Comparison of ENCODE assay signal across 2 cellular contexts in the genomic region with DNA sequence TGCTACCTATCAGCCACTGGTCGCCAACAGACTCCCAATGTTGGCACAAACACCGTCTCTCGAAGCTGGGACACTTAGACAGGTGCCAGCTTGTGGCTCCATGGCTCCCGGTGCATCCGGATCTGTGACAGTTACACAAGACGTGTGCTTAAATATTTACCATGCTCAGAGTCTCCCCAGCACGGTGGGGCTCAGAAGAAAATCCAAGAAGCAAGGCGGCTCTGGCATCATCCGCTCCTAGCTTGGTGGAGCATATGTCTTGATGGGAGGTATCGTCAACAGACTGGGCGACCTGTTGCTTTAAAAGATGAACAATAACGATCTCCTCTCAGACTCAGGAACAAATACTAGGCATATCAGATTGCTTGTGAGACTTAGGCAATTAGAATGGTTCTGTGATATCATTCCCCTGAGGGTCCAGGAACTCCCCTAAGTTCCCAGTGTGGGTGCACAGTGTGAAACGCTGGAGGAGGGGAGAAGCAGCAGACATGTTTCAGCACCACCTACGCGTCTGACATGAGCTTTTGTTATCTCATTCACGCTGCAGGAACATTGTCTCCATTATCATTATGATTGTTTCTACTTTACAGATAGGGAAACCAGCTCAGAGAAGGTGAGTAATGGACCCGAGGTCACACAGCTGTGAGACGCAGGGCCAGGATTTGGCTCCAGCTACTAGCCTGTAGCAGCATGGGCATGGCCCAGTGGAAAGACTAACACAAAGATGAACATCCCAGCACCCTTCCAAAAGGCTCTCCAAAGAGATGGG.
TF ChIP-seq lines count a peak whose summit lies in the region.

No MANE protein-coding gene starts in this region.

TF ChIP-seq in IMR-90, 13 proteins besides CTCF, POLR2A, EP300 and RAD21:
- TF ChIP-seq MAFK (IDR thresholded peaks at IDR 0.05; ENCODE audit: low read depth, low read length) = no peak
- TF ChIP-seq SMC3 (IDR thresholded peaks at IDR 0.05; ENCODE audit: low read depth, low read length) = 0 out of 2 replicates have a peak, but pooled peaks have one; percentile 3
- TF ChIP-seq NFE2L2 (IDR thresholded peaks at IDR 0.05; ENCODE audit: low read depth, low read length) = no peak
- TF ChIP-seq FOS (IDR thresholded peaks at IDR 0.05; ENCODE audit: low read depth, low read length) = no peak
- TF ChIP-seq MAZ (IDR thresholded peaks at IDR 0.05; ENCODE audit: borderline replicate concordance, low read depth, low read length) = no peak
- TF ChIP-seq RFX5 (IDR thresholded peaks at IDR 0.05; ENCODE audit: low read depth, low read length) = no peak
- no peak for TF ChIP-seq ELK1 (IDR thresholded peaks at IDR 0.05; ENCODE audit: borderline replicate concordance, low read depth, low read length)
- TF ChIP-seq RCOR1 (IDR thresholded peaks at IDR 0.05; ENCODE audit: insufficient replicate concordance, low read length) = peak; percentile 82
- TF ChIP-seq, protein P1, sequence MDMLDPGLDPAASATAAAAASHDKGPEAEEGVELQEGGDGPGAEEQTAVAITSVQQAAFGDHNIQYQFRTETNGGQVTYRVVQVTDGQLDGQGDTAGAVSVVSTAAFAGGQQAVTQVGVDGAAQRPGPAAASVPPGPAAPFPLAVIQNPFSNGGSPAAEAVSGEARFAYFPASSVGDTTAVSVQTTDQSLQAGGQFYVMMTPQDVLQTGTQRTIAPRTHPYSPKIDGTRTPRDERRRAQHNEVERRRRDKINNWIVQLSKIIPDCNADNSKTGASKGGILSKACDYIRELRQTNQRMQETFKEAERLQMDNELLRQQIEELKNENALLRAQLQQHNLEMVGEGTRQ (IDR thresholded peaks at IDR 0.05; ENCODE audit: low read depth, low read length) = no peak
TF ChIP-seq in IMR-90: peak in this region for 2.

TF ChIP-seq in GM12878, 131 proteins besides CTCF, POLR2A, EP300 and RAD21 (continues in another document):
- TF ChIP-seq TARDBP (IDR thresholded peaks at IDR 0.05; ENCODE audit: borderline replicate concordance) (no peak), IKZF1 (conservative IDR thresholded peaks at IDR 0.05) (peak; percentile 86), STAT3 (IDR thresholded peaks at IDR 0.05; ENCODE audit: low read depth, low read length) (no peak), ZNF274 (IDR thresholded peaks at IDR 0.05; ENCODE audit: insufficient read depth, insufficient read length) (no peak), FOXM1 (IDR thresholded peaks at IDR 0.05; ENCODE audit: low read depth, low read length) (peak; percentile 63; the same call in 1 of the 2 replicates), IRF5 (IDR thresholded peaks at IDR 0.05; ENCODE audit: borderline replicate concordance) (no peak), TCF12 (IDR thresholded peaks at IDR 0.05; ENCODE audit: low read depth, low read length) (peak; percentile 73; the same call in 1 of the 2 replicates), PML (IDR thresholded peaks at IDR 0.05; ENCODE audit: low read length) (no peak; the same call in 1 of the 2 replicates), FOS (IDR thresholded peaks at IDR 0.05; ENCODE audit: borderline replicate concordance, extremely low read depth, insufficient read length) (no peak), ZNF217 (IDR thresholded peaks at IDR 0.05) (peak; percentile 87; the same call in 1 of the 2 replicates), NRF1 (conservative IDR thresholded peaks at IDR 0.05; ENCODE audit: low read depth, low read length) (no peak), REST (IDR thresholded peaks at IDR 0.05; ENCODE audit: low read depth, low read length) (no peak), PBX3 (IDR thresholded peaks at IDR 0.05; ENCODE audit: insufficient replicate concordance, low read depth, low read length) (no peak), KAT2A (conservative IDR thresholded peaks at IDR 0.05; ENCODE audit: control insufficient read depth, low read depth, low read length) (no peak), RUNX3 (IDR thresholded peaks at IDR 0.05; ENCODE audit: low read length) (peak; percentile 73), SMARCA5 (IDR thresholded peaks at IDR 0.05) (peak; percentile 99), BHLHE40 (IDR thresholded peaks at IDR 0.05; ENCODE audit: borderline replicate concordance in 1 of 2, low read depth in 2 of 2, low read length in 1 of 2) (peak; percentile 35 to 63; a peak in 3 of 4 replicates), MYB (IDR thresholded peaks at IDR 0.05; ENCODE audit: borderline replicate concordance, low read depth, low read length) (no peak), RCOR1 (conservative IDR thresholded peaks at IDR 0.05; ENCODE audit: low read depth, low read length) (no peak), MTA3 (IDR thresholded peaks at IDR 0.05; ENCODE audit: borderline replicate concordance, low read length) (no peak), PAX5 (IDR thresholded peaks at IDR 0.05; ENCODE audit: borderline replicate concordance, low read depth, low read length) (peak; percentile 86), HDGF (IDR thresholded peaks at IDR 0.05) (no peak), NR2C2 (IDR thresholded peaks at IDR 0.05; ENCODE audit: borderline replicate concordance, control insufficient read depth, insufficient read length, low read depth) (no peak), ZBED1 (IDR thresholded peaks at IDR 0.05; ENCODE audit: borderline replicate concordance) (0 out of 2 replicates have a peak, but pooled peaks have one; percentile 49), KDM1A (IDR thresholded peaks at IDR 0.05; ENCODE audit: borderline replicate concordance) (no peak), MXI1 (IDR thresholded peaks at IDR 0.05; ENCODE audit: low read depth, low read length) (no peak), ZZZ3 (IDR thresholded peaks at IDR 0.05; ENCODE audit: control insufficient read depth, insufficient read length, low read depth) (no peak), BCL11A (IDR thresholded peaks at IDR 0.05; ENCODE audit: low read depth, low read length) (peak; percentile 86), RELB (IDR thresholded peaks at IDR 0.05; ENCODE audit: low read depth) (peak; percentile 94)
- TF ChIP-seq, protein P2, sequence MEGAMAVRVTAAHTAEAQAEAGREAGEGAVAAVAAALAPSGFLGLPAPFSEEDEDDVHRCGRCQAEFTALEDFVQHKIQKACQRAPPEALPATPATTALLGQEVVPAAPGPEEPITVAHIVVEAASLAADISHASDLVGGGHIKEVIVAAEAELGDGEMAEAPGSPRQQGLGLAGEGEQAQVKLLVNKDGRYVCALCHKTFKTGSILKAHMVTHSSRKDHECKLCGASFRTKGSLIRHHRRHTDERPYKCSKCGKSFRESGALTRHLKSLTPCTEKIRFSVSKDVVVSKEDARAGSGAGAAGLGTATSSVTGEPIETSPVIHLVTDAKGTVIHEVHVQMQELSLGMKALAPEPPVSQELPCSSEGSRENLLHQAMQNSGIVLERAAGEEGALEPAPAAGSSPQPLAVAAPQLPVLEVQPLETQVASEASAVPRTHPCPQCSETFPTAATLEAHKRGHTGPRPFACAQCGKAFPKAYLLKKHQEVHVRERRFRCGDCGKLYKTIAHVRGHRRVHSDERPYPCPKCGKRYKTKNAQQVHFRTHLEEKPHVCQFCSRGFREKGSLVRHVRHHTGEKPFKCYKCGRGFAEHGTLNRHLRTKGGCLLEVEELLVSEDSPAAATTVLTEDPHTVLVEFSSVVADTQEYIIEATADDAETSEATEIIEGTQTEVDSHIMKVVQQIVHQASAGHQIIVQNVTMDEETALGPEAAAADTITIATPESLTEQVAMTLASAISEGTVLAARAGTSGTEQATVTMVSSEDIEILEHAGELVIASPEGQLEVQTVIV (IDR thresholded peaks at IDR 0.05; ENCODE audit: borderline replicate concordance, partially characterized antibody) = no peak
- TF ChIP-seq, protein P3, sequence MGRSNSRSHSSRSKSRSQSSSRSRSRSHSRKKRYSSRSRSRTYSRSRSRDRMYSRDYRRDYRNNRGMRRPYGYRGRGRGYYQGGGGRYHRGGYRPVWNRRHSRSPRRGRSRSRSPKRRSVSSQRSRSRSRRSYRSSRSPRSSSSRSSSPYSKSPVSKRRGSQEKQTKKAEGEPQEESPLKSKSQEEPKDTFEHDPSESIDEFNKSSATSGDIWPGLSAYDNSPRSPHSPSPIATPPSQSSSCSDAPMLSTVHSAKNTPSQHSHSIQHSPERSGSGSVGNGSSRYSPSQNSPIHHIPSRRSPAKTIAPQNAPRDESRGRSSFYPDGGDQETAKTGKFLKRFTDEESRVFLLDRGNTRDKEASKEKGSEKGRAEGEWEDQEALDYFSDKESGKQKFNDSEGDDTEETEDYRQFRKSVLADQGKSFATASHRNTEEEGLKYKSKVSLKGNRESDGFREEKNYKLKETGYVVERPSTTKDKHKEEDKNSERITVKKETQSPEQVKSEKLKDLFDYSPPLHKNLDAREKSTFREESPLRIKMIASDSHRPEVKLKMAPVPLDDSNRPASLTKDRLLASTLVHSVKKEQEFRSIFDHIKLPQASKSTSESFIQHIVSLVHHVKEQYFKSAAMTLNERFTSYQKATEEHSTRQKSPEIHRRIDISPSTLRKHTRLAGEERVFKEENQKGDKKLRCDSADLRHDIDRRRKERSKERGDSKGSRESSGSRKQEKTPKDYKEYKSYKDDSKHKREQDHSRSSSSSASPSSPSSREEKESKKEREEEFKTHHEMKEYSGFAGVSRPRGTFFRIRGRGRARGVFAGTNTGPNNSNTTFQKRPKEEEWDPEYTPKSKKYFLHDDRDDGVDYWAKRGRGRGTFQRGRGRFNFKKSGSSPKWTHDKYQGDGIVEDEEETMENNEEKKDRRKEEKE (IDR thresholded peaks at IDR 0.05) = no peak
- TF ChIP-seq, protein P4, sequence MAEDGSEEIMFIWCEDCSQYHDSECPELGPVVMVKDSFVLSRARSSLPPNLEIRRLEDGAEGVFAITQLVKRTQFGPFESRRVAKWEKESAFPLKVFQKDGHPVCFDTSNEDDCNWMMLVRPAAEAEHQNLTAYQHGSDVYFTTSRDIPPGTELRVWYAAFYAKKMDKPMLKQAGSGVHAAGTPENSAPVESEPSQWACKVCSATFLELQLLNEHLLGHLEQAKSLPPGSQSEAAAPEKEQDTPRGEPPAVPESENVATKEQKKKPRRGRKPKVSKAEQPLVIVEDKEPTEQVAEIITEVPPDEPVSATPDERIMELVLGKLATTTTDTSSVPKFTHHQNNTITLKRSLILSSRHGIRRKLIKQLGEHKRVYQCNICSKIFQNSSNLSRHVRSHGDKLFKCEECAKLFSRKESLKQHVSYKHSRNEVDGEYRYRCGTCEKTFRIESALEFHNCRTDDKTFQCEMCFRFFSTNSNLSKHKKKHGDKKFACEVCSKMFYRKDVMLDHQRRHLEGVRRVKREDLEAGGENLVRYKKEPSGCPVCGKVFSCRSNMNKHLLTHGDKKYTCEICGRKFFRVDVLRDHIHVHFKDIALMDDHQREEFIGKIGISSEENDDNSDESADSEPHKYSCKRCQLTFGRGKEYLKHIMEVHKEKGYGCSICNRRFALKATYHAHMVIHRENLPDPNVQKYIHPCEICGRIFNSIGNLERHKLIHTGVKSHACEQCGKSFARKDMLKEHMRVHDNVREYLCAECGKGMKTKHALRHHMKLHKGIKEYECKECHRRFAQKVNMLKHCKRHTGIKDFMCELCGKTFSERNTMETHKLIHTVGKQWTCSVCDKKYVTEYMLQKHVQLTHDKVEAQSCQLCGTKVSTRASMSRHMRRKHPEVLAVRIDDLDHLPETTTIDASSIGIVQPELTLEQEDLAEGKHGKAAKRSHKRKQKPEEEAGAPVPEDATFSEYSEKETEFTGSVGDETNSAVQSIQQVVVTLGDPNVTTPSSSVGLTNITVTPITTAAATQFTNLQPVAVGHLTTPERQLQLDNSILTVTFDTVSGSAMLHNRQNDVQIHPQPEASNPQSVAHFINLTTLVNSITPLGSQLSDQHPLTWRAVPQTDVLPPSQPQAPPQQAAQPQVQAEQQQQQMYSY (CRISPR knock-in tag; IDR thresholded peaks at IDR 0.05) = no peak
